ENCODE assay signal across 1 cellular context in genomic region chr9:86062845-86063693, GRCh38.
TF ChIP-seq lines count a peak whose summit lies in the region.

No MANE protein-coding gene starts in this region.

TF ChIP-seq in GM23338, 12 proteins besides CTCF, POLR2A, EP300 and RAD21 (continued from another document):
- no peak for TF ChIP-seq ZNF462 (CRISPR knock-in tag; IDR thresholded peaks at IDR 0.05)
- no peak for TF ChIP-seq CREB1 (CRISPR knock-in tag; IDR thresholded peaks at IDR 0.05; ENCODE audit: low read depth)
- no peak for TF ChIP-seq EZH2phosphoT487 (IDR thresholded peaks at IDR 0.05; ENCODE audit: unreplicated experiment)
- TF ChIP-seq ETS1 (IDR thresholded peaks at IDR 0.05): no peak
- no peak for TF ChIP-seq POLR2AphosphoS5 (IDR thresholded peaks at IDR 0.05; ENCODE audit: low read depth)
- TF ChIP-seq NANOG (IDR thresholded peaks at IDR 0.05; ENCODE audit: borderline replicate concordance): no peak
- no peak for TF ChIP-seq ZNF114 (CRISPR knock-in tag; IDR thresholded peaks at IDR 0.05)
- TF ChIP-seq STAT1 (IDR thresholded peaks at IDR 0.05; ENCODE audit: unreplicated experiment): no peak
